In the genomic region with DNA sequence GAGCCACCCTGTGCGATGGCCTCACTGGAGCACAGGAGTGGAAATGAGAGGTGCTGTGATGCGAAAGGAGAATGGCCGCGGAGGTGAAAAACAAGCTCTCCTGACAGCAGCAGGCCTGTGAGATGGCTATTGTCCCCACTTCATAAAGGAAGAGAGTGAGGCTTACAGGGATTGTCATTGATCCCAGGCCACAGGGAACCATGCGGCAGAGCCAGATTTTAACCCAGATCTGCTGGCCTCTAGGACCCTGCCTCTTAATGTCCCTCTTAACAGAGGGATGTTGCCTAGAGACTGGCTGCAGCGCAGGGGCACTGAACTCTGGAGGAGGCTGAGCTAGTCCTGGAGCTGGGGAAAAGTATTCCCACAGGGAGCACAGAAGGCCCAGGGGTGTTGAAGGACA, we compare ENCODE assay signal across 20 cellular contexts. TPM values are rescaled to one million over a fixed set of nuclear protein-coding genes. Genes with fewer than 3 reads are reported as not detected.
DNase-seq lines count a peak whose midpoint lies in the region; ATAC-seq and TF ChIP-seq lines count a peak whose summit lies in the region.
"Had no signal": no experiment of that assay in that cellular context is flagged by ENCODE, and none has a peak within 500 bp of the region (broad histone marks: within the 10 kb centered on the region; RNA-seq: fewer than 3 reads in every experiment).

No MANE protein-coding gene starts in this region.

- no peak overlapping the region for H2BK15ac ChIP-seq in mesendoderm (replicated peaks; ENCODE audit: low read depth)

- peaks cover 4% of the 10 kb centered on the region for H3K36me3 ChIP-seq in mesendoderm (ENCODE audit: control insufficient read depth, insufficient read depth, low read length)

- H3K4me1 ChIP-seq in mesendoderm (ENCODE audit: control insufficient read depth, low read depth, low read length), result peaks cover 5% of the 10 kb centered on the region
- H3K4me1 ChIP-seq: right lobe of liver, tibial artery had no signal

- H2BK120ac ChIP-seq in mesendoderm (ENCODE audit: low read depth, low read length), result no peak overlapping the region

- H4K8ac ChIP-seq in mesendoderm (ENCODE audit: low read depth, low read length), result no peak overlapping the region

- H3K9me3 Mint-ChIP-seq in stimulated activated naive CD8-positive, alpha-beta T cell treated with anti-CD3 and anti-CD28 coated beads, Interleukin-15, Interleukin-2, amounts not matched to agents 100 ng/mL and 50 ng/mL, for 24 hours, result no peaks in the 10 kb centered on the region
- no peaks in the 10 kb centered on the region for H3K9me3 Mint-ChIP-seq in activated CD8-positive, alpha-beta T cell treated with anti-CD3 and anti-CD28 coated beads, Interleukin-2, amount 10 ng/mL, durations not matched to agents 7 days and 5 days (ENCODE audit: insufficient read depth)
- H3K9me3 Mint-ChIP-seq in type B pancreatic cell, result no peaks in the 10 kb centered on the region

- no peak overlapping the region for H3K27ac ChIP-seq in mesendoderm (ENCODE audit: low read depth, low read length)
- H3K27ac ChIP-seq: right lobe of liver, tibial artery, WERI-Rb-1 had no signal

- H3K27me3 Mint-ChIP-seq in stimulated activated naive CD8-positive, alpha-beta T cell treated with anti-CD3 and anti-CD28 coated beads, Interleukin-15, Interleukin-2, amounts not matched to agents 100 ng/mL and 50 ng/mL, for 24 hours, result no peaks in the 10 kb centered on the region
- H3K27me3 Mint-ChIP-seq in activated CD8-positive, alpha-beta T cell treated with anti-CD3 and anti-CD28 coated beads, Interleukin-2, amount 10 ng/mL, durations not matched to agents 7 days and 5 days (ENCODE audit: low read depth), result no peaks in the 10 kb centered on the region
- H3K27me3 Mint-ChIP-seq in type B pancreatic cell, result no peaks in the 10 kb centered on the region

- peaks cover 24% of the 10 kb centered on the region for H3K36me3 Mint-ChIP-seq in stimulated activated naive CD8-positive, alpha-beta T cell treated with anti-CD3 and anti-CD28 coated beads, Interleukin-15, Interleukin-2, amounts not matched to agents 100 ng/mL and 50 ng/mL, for 24 hours (ENCODE audit: low read depth)
- H3K36me3 Mint-ChIP-seq in activated CD8-positive, alpha-beta T cell treated with anti-CD3 and anti-CD28 coated beads, Interleukin-2, amount 10 ng/mL, durations not matched to agents 7 days and 5 days (ENCODE audit: low read depth), result peaks cover 40% of the 10 kb centered on the region
- H3K36me3 Mint-ChIP-seq in type B pancreatic cell, result peaks cover 7% of the 10 kb centered on the region

- H3K79me1 ChIP-seq in mesendoderm (ENCODE audit: low read length), result no peaks in the 10 kb centered on the region

- CTCF ChIA-PET in activated CD8-positive, alpha-beta T cell treated with anti-CD3 and anti-CD28 coated beads, Interleukin-2, amount 10 ng/mL, durations not matched to agents 7 days and 5 days (lab: Charles Lee), result interaction anchor here (1.1 to 2.7 kb wide), 4 partner anchors 16 to 49 kb away, joined by 3 to 13 read pairs (median 5); a partner anchor contains a TSS

- H4K5ac ChIP-seq in mesendoderm (ENCODE audit: low read length), result no peak overlapping the region

- no peaks in the 10 kb centered on the region for H3K27me3 ChIP-seq in mesendoderm (ENCODE audit: insufficient read depth, low read length, poor library complexity)
- H3K27me3 ChIP-seq: right lobe of liver, tibial artery had no signal

- no peak for DNase-seq in stimulated activated naive CD8-positive, alpha-beta T cell treated with anti-CD3 and anti-CD28 coated beads, Interleukin-15, Interleukin-2, amounts not matched to agents 100 U/mL and 50 U/mL, for 24 hours
- no peak for DNase-seq in activated CD8-positive, alpha-beta T cell treated with anti-CD3 and anti-CD28 coated beads, Interleukin-2, amount 10 ng/mL, durations not matched to agents 7 days and 5 days
- DNase-seq in mesendoderm (no peak), type B pancreatic cell (ENCODE audit: extremely low spot score, unreplicated experiment) (no peak), NCI-H146 treated with DMSO at 0.1 percent for 48 hours (lab: John Stamatoyannopoulos, UW; ENCODE audit: unreplicated experiment) (no peak), A172 (ENCODE audit: low spot score) (no peak)
- DNase-seq: activated CD8-positive, alpha-beta memory T cell treated with anti-CD3 and anti-CD28 coated beads, Interleukin-2, amount 50 U/mL, for 4 hours; KBM-7; NCI-H1092; NCI-H2107; NCI-H526 treated with DMSO at 0.1 percent for 48 hours; right lobe of liver; SW 1271; tibial artery; WERI-Rb-1 had no signal

- no CpG with 5 or more reads among the region's 6 CpGs for WGBS in mesendoderm (ENCODE audit: extremely low coverage, insufficient coverage, low lambda C conversion rate)

- H3K56ac ChIP-seq in mesendoderm (ENCODE audit: low read length), result peak overlapping the region; percentile 22

- peak overlapping the region; percentile 17 for H3K27ac Mint-ChIP-seq in stimulated activated naive CD8-positive, alpha-beta T cell treated with anti-CD3 and anti-CD28 coated beads, Interleukin-15, Interleukin-2, amounts not matched to agents 100 ng/mL and 50 ng/mL, for 24 hours
- peak overlapping the region; percentile 71 for H3K27ac Mint-ChIP-seq in activated CD8-positive, alpha-beta T cell treated with anti-CD3 and anti-CD28 coated beads, Interleukin-2, amount 10 ng/mL, durations not matched to agents 7 days and 5 days
- peak overlapping the region; percentile 56 for H3K27ac Mint-ChIP-seq in type B pancreatic cell

- POLR2A ChIA-PET in activated CD8-positive, alpha-beta T cell treated with anti-CD3 and anti-CD28 coated beads, Interleukin-2, amount 10 ng/mL, durations not matched to agents 7 days and 5 days (lab: Charles Lee), result no interaction called here

- peak overlapping the region; percentile 8 for H3K9ac ChIP-seq in mesendoderm (ENCODE audit: low read length)

- H2BK5ac ChIP-seq in mesendoderm (ENCODE audit: low read length), result no peak overlapping the region

- H3K4me3 Mint-ChIP-seq in stimulated activated naive CD8-positive, alpha-beta T cell treated with anti-CD3 and anti-CD28 coated beads, Interleukin-15, Interleukin-2, amounts not matched to agents 100 ng/mL and 50 ng/mL, for 24 hours, result no peak overlapping the region
- H3K4me3 Mint-ChIP-seq in activated CD8-positive, alpha-beta T cell treated with anti-CD3 and anti-CD28 coated beads, Interleukin-2, amount 10 ng/mL, durations not matched to agents 7 days and 5 days, result no peak overlapping the region
- H3K4me3 Mint-ChIP-seq in type B pancreatic cell, result peak overlapping the region; percentile 30

- no peak overlapping the region for H2AK5ac ChIP-seq in mesendoderm (ENCODE audit: low read length)

- no peak overlapping the region for H3K4me3 ChIP-seq in mesendoderm (ENCODE audit: low read length)
- H3K4me3 ChIP-seq: right lobe of liver, tibial artery had no signal

- H3K18ac ChIP-seq in mesendoderm (ENCODE audit: low read length), result no peak overlapping the region

- no peak overlapping the region for H3K23ac ChIP-seq in mesendoderm (ENCODE audit: low read length)

- H3K4me2 ChIP-seq in mesendoderm (ENCODE audit: low read length), result no peak overlapping the region

- no peak overlapping the region for H3K4ac ChIP-seq in mesendoderm (ENCODE audit: low read depth, low read length)

- H3K79me2 ChIP-seq in mesendoderm (ENCODE audit: control insufficient read depth, insufficient read depth, low read length), result no peaks in the 10 kb centered on the region

- H3K4me1 Mint-ChIP-seq in stimulated activated naive CD8-positive, alpha-beta T cell treated with anti-CD3 and anti-CD28 coated beads, Interleukin-15, Interleukin-2, amounts not matched to agents 100 ng/mL and 50 ng/mL, for 24 hours (ENCODE audit: low read depth), result peaks cover 49% of the 10 kb centered on the region
- peaks cover 40% of the 10 kb centered on the region for H3K4me1 Mint-ChIP-seq in activated CD8-positive, alpha-beta T cell treated with anti-CD3 and anti-CD28 coated beads, Interleukin-2, amount 10 ng/mL, durations not matched to agents 7 days and 5 days (ENCODE audit: low read depth)
- H3K4me1 Mint-ChIP-seq in type B pancreatic cell (ENCODE audit: unreplicated experiment), result peaks cover 29% of the 10 kb centered on the region

- TF ChIP-seq CTCF in type B pancreatic cell (conservative IDR thresholded peaks at IDR 0.05), result no peak

- ATAC-seq in stimulated activated naive CD8-positive, alpha-beta T cell treated with anti-CD3 and anti-CD28 coated beads, Interleukin-15, Interleukin-2, amounts not matched to agents 100 U/mL and 50 U/mL, for 24 hours, result no peak
- no peak for ATAC-seq in activated CD8-positive, alpha-beta T cell treated with anti-CD3 and anti-CD28 coated beads, Interleukin-2, amount 10 ng/mL, durations not matched to agents 7 days and 5 days
- no peak for ATAC-seq in GM19351 (IDR thresholded peaks at IDR 0.05; ENCODE audit: unreplicated experiment)
- ATAC-seq: right lobe of liver had no signal

RNA-seq across cellular contexts. Expression of a gene that starts 3.1 kb away (rescaled TPM):
- total RNA-seq in activated CD8-positive, alpha-beta T cell treated with anti-CD3 and anti-CD28 coated beads, Interleukin-2, amount 10 ng/mL, durations not matched to agents 7 days and 5 days, result 10 to 100 TPM; 81.0 to 83.1 TPM
- 2.5 TPM for polyA plus RNA-seq in mesendoderm (2013, experiment 1 of 2)
- polyA plus RNA-seq in mesendoderm (2013, experiment 2 of 2), result 2.2 TPM
- total RNA-seq in type B pancreatic cell (ENCODE audit: low replicate concordance), result 37.2 and 105 TPM in 2 replicates
- total RNA-seq in A172 (2014; rRNA removed; shearing (Covaris generic)), result 1.8 and 3.5 TPM in 2 replicates

RNA-seq across cellular contexts. Expression of a gene that starts 16.8 kb away (rescaled TPM):
- 10 to 100 TPM; 35.2 to 38.5 TPM for total RNA-seq in activated CD8-positive, alpha-beta T cell treated with anti-CD3 and anti-CD28 coated beads, Interleukin-2, amount 10 ng/mL, durations not matched to agents 7 days and 5 days
- polyA plus RNA-seq in mesendoderm (2013, experiment 1 of 2), result 24.3 TPM
- 26.3 TPM for polyA plus RNA-seq in mesendoderm (2013, experiment 2 of 2)
- total RNA-seq in type B pancreatic cell (ENCODE audit: low replicate concordance), result 38.6 and 40.1 TPM in 2 replicates
- 30.3 and 30.6 TPM in 2 replicates for total RNA-seq in A172 (2014; rRNA removed; shearing (Covaris generic))

RNA-seq across cellular contexts. Expression of a gene that starts 28.0 kb away (rescaled TPM):
- 10 to 100 TPM in 1 of 2 experiments, 1 to 10 TPM in 1; 7.8 to 12.3 TPM for total RNA-seq in activated CD8-positive, alpha-beta T cell treated with anti-CD3 and anti-CD28 coated beads, Interleukin-2, amount 10 ng/mL, durations not matched to agents 7 days and 5 days
- 3.7 TPM for polyA plus RNA-seq in mesendoderm (2013, experiment 1 of 2)
- 4.2 TPM for polyA plus RNA-seq in mesendoderm (2013, experiment 2 of 2)
- total RNA-seq in type B pancreatic cell (ENCODE audit: low replicate concordance), result 15.6 and 39.9 TPM in 2 replicates
- total RNA-seq in A172 (2014; rRNA removed; shearing (Covaris generic)), result 7.1 and 13.2 TPM in 2 replicates

RNA-seq across cellular contexts. Expression of a gene that starts 35.9 kb away (rescaled TPM):
- total RNA-seq in activated CD8-positive, alpha-beta T cell treated with anti-CD3 and anti-CD28 coated beads, Interleukin-2, amount 10 ng/mL, durations not matched to agents 7 days and 5 days, result not detected
- polyA plus RNA-seq in mesendoderm (2013, experiment 1 of 2), result 0.04 TPM
- not detected for polyA plus RNA-seq in mesendoderm (2013, experiment 2 of 2)
- not detected in 2 replicates for total RNA-seq in type B pancreatic cell (ENCODE audit: low replicate concordance)
- total RNA-seq in A172 (2014; rRNA removed; shearing (Covaris generic)), result not detected in 2 replicates
- total RNA-seq: osteocyte had no signal
- polyA plus RNA-seq: keratinocyte had no signal

RNA-seq across cellular contexts. Expression of a gene that starts 44.4 kb away (rescaled TPM):
- not detected for total RNA-seq in activated CD8-positive, alpha-beta T cell treated with anti-CD3 and anti-CD28 coated beads, Interleukin-2, amount 10 ng/mL, durations not matched to agents 7 days and 5 days
- polyA plus RNA-seq in mesendoderm (2013, experiment 1 of 2), result 0.17 TPM
- 0.11 TPM for polyA plus RNA-seq in mesendoderm (2013, experiment 2 of 2)
- total RNA-seq in type B pancreatic cell (ENCODE audit: low replicate concordance), result 0.41 and 0.76 TPM in 2 replicates
- total RNA-seq in A172 (2014; rRNA removed; shearing (Covaris generic)), result not detected in 2 replicates
- total RNA-seq: mesenteric fat pad, osteocyte had no signal

Comparison
In these comparisons a context has a peak if more than half of its experiments do, and no peak if none do; other contexts are left out.
1. H3K27ac Mint-ChIP-seq: peak in every context shown above with its lines; median percentile 71 in activated CD8-positive, alpha-beta T cell treated with anti-CD3 and anti-CD28 coated beads, Interleukin-2, amount 10 ng/mL, durations not matched to agents 7 days and 5 days; 56 in type B pancreatic cell; 17 in stimulated activated naive CD8-positive, alpha-beta T cell treated with anti-CD3 and anti-CD28 coated beads, Interleukin-15, Interleukin-2, amounts not matched to agents 100 ng/mL and 50 ng/mL, for 24 hours.